Comparison of ENCODE assay signal across 9 cellular contexts in genomic region chr13:80716610-80717081, GRCh38.
DNase-seq lines count a peak whose midpoint lies in the region; ATAC-seq and TF ChIP-seq lines count a peak whose summit lies in the region.
"Had no signal": no experiment of that assay in that cellular context is flagged by ENCODE, and none has a peak within 500 bp of the region (broad histone marks: within the 10 kb centered on the region; RNA-seq: fewer than 3 reads in every experiment).

No MANE protein-coding gene starts in this region.

- H4K20me1 ChIP-seq in DOHH2 (ENCODE audit: control insufficient read depth, insufficient read depth, low read depth, low read length) = no peaks in the 10 kb centered on the region

- H3K36me3 ChIP-seq in DOHH2 (ENCODE audit: control insufficient read depth, low read length) = no peaks in the 10 kb centered on the region

- H3K4me1 ChIP-seq in DOHH2 (ENCODE audit: control insufficient read depth, low read length) = peaks cover 15% of the 10 kb centered on the region

- H3K4me3 ChIP-seq in DOHH2 (ENCODE audit: low read length) = peak overlapping the region; percentile 50

- H3K79me2 ChIP-seq in DOHH2 (ENCODE audit: control insufficient read depth, low read length) = no peaks in the 10 kb centered on the region

- H3F3A ChIP-seq in DOHH2 (ENCODE audit: control insufficient read depth, insufficient read depth) = no peaks in the 10 kb centered on the region

- H3K27ac ChIP-seq in DOHH2 (ENCODE audit: low read depth, low read length) = peak overlapping the region; percentile 51

- no peaks in the 10 kb centered on the region for H3K9me3 ChIP-seq in DOHH2 (ENCODE audit: control insufficient read depth, insufficient read depth, low read length)

- H3K27me3 ChIP-seq in DOHH2 (ENCODE audit: control insufficient read depth, low read length) = no peaks in the 10 kb centered on the region

- DNase-seq in NCI-H1436 (lab: John Stamatoyannopoulos, UW) (peak; percentile 33), brain pericyte (ENCODE audit: low read depth, low spot score) (peak; percentile 69), myocyte (ENCODE audit: low read depth) (peak; percentile 6)
- DNase-seq in activated CD4-positive, alpha-beta T cell treated with anti-CD3 and anti-CD28 coated beads, Interleukin-2, amount 50 U/mL, for 1 hour = no peak
- DNase-seq in activated CD4-positive, alpha-beta T cell treated with anti-CD3 and anti-CD28 coated beads for 4 hours = no peak
- DNase-seq: T-helper 1 cell had no signal

- H3K9me2 ChIP-seq in DOHH2 (replicated peaks; ENCODE audit: control insufficient read depth, low read length) = no peaks in the 10 kb centered on the region

- H3K4me2 ChIP-seq in DOHH2 (ENCODE audit: low read length) = peak overlapping the region; percentile 57

- TF ChIP-seq CTCF in DOHH2 (IDR thresholded peaks at IDR 0.05; ENCODE audit: low read depth, low read length, poor library complexity, severe bottlenecking) = no peak

- ATAC-seq in HG03378 (IDR thresholded peaks at IDR 0.05; ENCODE audit: unreplicated experiment) (no peak), HG02840 (IDR thresholded peaks at IDR 0.05; ENCODE audit: low FRiP score, unreplicated experiment) (no peak)

Comparison
In these comparisons a context has a peak if more than half of its experiments do, and no peak if none do; other contexts are left out.
1. DNase-seq: peak in NCI-H1436 (single experiment), brain pericyte (single experiment) and myocyte (single experiment); none in activated CD4-positive, alpha-beta T cell treated with anti-CD3 and anti-CD28 coated beads, Interleukin-2, amount 50 U/mL, for 1 hour (single experiment) and activated CD4-positive, alpha-beta T cell treated with anti-CD3 and anti-CD28 coated beads for 4 hours (0 of 2).